ENCODE assay signal across 1 cellular context in the genomic region with DNA sequence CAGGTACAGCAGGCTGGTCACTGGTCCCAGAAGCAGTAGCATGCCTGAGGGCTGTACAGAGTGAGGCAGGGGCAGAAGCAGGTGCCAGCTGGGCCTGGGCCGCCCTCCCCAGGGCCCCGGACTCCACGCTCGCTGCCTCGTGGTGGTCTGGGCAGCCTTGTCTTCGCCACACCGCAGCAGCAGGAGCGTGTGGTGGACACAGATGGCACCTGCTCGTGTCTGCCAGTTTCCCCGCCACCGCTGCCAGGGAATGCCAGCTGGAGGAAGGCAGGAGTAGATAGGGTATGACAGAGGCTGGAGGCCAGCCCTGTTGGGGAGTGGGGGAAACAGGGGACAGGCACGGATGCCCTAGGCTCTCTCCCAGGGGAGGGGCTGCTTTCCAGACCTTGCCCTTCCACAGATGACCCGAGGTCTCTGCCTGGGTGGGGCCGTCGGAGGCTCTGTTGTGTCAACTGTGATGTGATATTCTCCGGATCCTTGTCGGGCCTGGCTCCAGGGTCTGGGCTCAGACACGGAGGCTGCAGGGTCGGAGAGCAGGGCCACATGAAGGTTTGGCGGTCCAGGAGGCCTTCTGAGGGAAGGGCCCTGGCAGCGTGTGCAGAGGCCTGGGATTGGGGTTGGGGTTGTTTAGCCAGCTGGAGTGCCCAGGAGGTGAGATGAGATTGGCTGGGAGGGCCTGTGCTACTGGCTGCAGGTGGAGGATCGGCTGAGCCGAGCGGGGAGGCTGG.
TF ChIP-seq lines count a peak whose summit lies in the region.

No MANE protein-coding gene starts in this region.

TF ChIP-seq in H1, 55 proteins besides CTCF, POLR2A, EP300 and RAD21:
- TF ChIP-seq EGR1 (IDR thresholded peaks at IDR 0.05; ENCODE audit: borderline replicate concordance, low read depth, low read length) (no peak), SUZ12 (IDR thresholded peaks at IDR 0.05; ENCODE audit: low read length) (no peak), JUND (IDR thresholded peaks at IDR 0.05; ENCODE audit: low read length) (no peak), TAF7 (optimal IDR thresholded peaks at IDR 0.05; ENCODE audit: borderline replicate concordance, low read depth, low read length) (no peak), RXRA (IDR thresholded peaks at IDR 0.05; ENCODE audit: insufficient read depth, low read depth, low read length) (no peak), GABPA (IDR thresholded peaks at IDR 0.05; ENCODE audit: borderline replicate concordance, insufficient read depth, low read length) (no peak), YY1 (IDR thresholded peaks at IDR 0.05; ENCODE audit: low read depth, low read length) (no peak), TCF12 (IDR thresholded peaks at IDR 0.05; ENCODE audit: low read depth, low read length) (no peak), KDM1A (IDR thresholded peaks at IDR 0.05; ENCODE audit: borderline replicate concordance, low read length) (no peak)
